ENCODE assay signal across 8 cellular contexts in the genomic region with DNA sequence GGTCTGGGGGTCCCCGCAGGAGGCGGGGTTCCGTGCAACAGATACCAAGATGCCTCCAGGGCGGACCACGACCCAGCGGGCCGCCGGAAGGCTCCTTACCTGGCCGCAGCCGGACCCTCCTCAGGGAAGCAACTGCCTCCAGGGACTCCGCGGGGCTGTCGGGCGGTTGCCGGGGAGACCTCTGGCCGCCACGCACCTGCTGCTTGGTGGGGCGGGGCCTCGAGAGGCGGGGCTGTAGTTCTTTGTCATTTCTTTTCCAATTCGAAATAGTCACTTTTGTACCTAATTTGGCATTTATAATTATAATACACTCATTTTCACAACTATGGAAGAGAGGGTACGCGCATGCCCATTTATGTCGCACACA. TPM values are rescaled to one million over a fixed set of nuclear protein-coding genes. Genes with fewer than 3 reads are reported as not detected.
DNase-seq lines count a peak whose midpoint lies in the region; ATAC-seq and TF ChIP-seq lines count a peak whose summit lies in the region.

No MANE protein-coding gene starts in this region.

- no peaks in the 10 kb centered on the region for H3K27me3 Mint-ChIP-seq in CD4-positive, alpha-beta T cell
- H3K27me3 Mint-ChIP-seq in activated naive CD8-positive, alpha-beta T cell treated with anti-CD3 and anti-CD28 coated beads for 36 hours = no peaks in the 10 kb centered on the region

- peaks cover 12% of the 10 kb centered on the region for H3K36me3 Mint-ChIP-seq in CD4-positive, alpha-beta T cell (ENCODE audit: low read depth)
- peaks cover 11% of the 10 kb centered on the region for H3K36me3 Mint-ChIP-seq in activated naive CD8-positive, alpha-beta T cell treated with anti-CD3 and anti-CD28 coated beads for 36 hours

- H3K36me3 ChIP-seq in HUES48 (ENCODE audit: control insufficient read depth, insufficient read depth, low read length) (no peaks in the 10 kb centered on the region), right atrium auricular region (no peaks in the 10 kb centered on the region), rectal smooth muscle tissue (ENCODE audit: control insufficient read depth, insufficient read depth, low read length) (no peaks in the 10 kb centered on the region)

- peak overlapping the region; percentile 71 for H3K9ac ChIP-seq in HUES48 (ENCODE audit: low read depth, low read length)
- H3K9ac ChIP-seq in rectal smooth muscle tissue (ENCODE audit: low read length) = peak overlapping the region; percentile 59

- H3K4me3 ChIP-seq in HUES48 (ENCODE audit: low read depth, low read length) (peak overlapping the region; percentile 85), right atrium auricular region (peak overlapping the region; percentile 66 to 72), rectal smooth muscle tissue (ENCODE audit: low read length) (peak overlapping the region; percentile 86)

- peak overlapping the region; percentile 59 for H3K27ac ChIP-seq in CD4-positive, alpha-beta T cell (ENCODE audit: low read depth, low read length)
- H3K27ac ChIP-seq in HUES48 (ENCODE audit: low read depth, low read length) (peak overlapping the region; percentile 96), right atrium auricular region (peak overlapping the region; percentile 83 to 94), rectal smooth muscle tissue (ENCODE audit: low read depth, low read length) (peak overlapping the region; percentile 79)

- ATAC-seq in CD4-positive, alpha-beta T cell (ENCODE audit: poor library complexity) = peak; percentile 33
- ATAC-seq in GM19467 (IDR thresholded peaks at IDR 0.05; ENCODE audit: unreplicated experiment) = peak; percentile 41

- H3K9me3 ChIP-seq in CD4-positive, alpha-beta T cell (ENCODE audit: control insufficient read depth, low read length) = no peaks in the 10 kb centered on the region
- no peaks in the 10 kb centered on the region for H3K9me3 ChIP-seq in HUES48 (ENCODE audit: control insufficient read depth, insufficient read depth, low read length)
- H3K9me3 ChIP-seq in right atrium auricular region = no peaks in the 10 kb centered on the region

- POLR2A ChIA-PET in CD4-positive, alpha-beta T cell (lab: Charles Lee) = interaction anchor here (0.5 to 2.0 kb wide), 11 partner anchors 79 to 1940 kb away, joined by 3 to 23 read pairs (median 3); partner anchors contain the start of genes CD164, CDC40, PPIL6 and SMPD2

- H3K9me3 Mint-ChIP-seq in CD4-positive, alpha-beta T cell = no peaks in the 10 kb centered on the region
- H3K9me3 Mint-ChIP-seq in activated naive CD8-positive, alpha-beta T cell treated with anti-CD3 and anti-CD28 coated beads for 36 hours = no peaks in the 10 kb centered on the region

- peak overlapping the region; percentile 95 for H3K27ac Mint-ChIP-seq in CD4-positive, alpha-beta T cell
- peak overlapping the region; percentile 94 for H3K27ac Mint-ChIP-seq in activated naive CD8-positive, alpha-beta T cell treated with anti-CD3 and anti-CD28 coated beads for 36 hours

- H3K27me3 ChIP-seq in CD4-positive, alpha-beta T cell (ENCODE audit: control insufficient read depth, insufficient read depth, low read length) = no peaks in the 10 kb centered on the region
- H3K27me3 ChIP-seq in HUES48 (ENCODE audit: control insufficient read depth, insufficient read depth, low read length) (no peaks in the 10 kb centered on the region), right atrium auricular region (no peaks in the 10 kb centered on the region), rectal smooth muscle tissue (ENCODE audit: control insufficient read depth, insufficient read depth, low read length) (no peaks in the 10 kb centered on the region)

- CTCF ChIA-PET in CD4-positive, alpha-beta T cell (lab: Charles Lee) = interaction anchor here (1.1 to 4.9 kb wide), 4 partner anchors 11 to 308 kb away, joined by 3 to 38 read pairs (median 8); partner anchors contain the start of gene CD164

- H3K4me3 Mint-ChIP-seq in CD4-positive, alpha-beta T cell = peak overlapping the region; percentile 96
- peak overlapping the region; percentile 89 for H3K4me3 Mint-ChIP-seq in activated naive CD8-positive, alpha-beta T cell treated with anti-CD3 and anti-CD28 coated beads for 36 hours

- peak; percentile 24 to 66 (median 52) for DNase-seq in CD4-positive, alpha-beta T cell
- DNase-seq in SK-N-DZ (ENCODE audit: low spot score) (peak; percentile 53), right atrium auricular region (ENCODE audit: low spot score) (no peak), foreskin melanocyte (no peak)
- DNase-seq in activated naive CD8-positive, alpha-beta T cell treated with anti-CD3 and anti-CD28 coated beads for 36 hours = peak; percentile 73

- no peaks in the 10 kb centered on the region for H3K4me1 ChIP-seq in HUES48 (ENCODE audit: control insufficient read depth, insufficient read depth, low read length)
- H3K4me1 ChIP-seq in right atrium auricular region = peaks cover 0 to 20% of the 10 kb centered on the region in 2 donors
- peaks cover 8% of the 10 kb centered on the region for H3K4me1 ChIP-seq in rectal smooth muscle tissue (ENCODE audit: control insufficient read depth, insufficient read depth, low read length)

- intact Hi-C loops in CD4-positive, alpha-beta T cell (cut with DNase I, micrococcal nuclease) = loop anchor here (2.0 to 10.0 kb wide), 12 partner anchors 93 to 1396 kb away; partner anchors contain the start of genes CD164 (in 2 of the 2), AFG1L (in 1 of the 2), CDC40 (in 1 of the 2) and CEP57L1 (in 1 of the 2)

- peaks cover 34% of the 10 kb centered on the region for H3K4me1 Mint-ChIP-seq in CD4-positive, alpha-beta T cell (ENCODE audit: low read depth)
- H3K4me1 Mint-ChIP-seq in activated naive CD8-positive, alpha-beta T cell treated with anti-CD3 and anti-CD28 coated beads for 36 hours = peaks cover 30% of the 10 kb centered on the region

- TF ChIP-seq CTCF in CD4-positive, alpha-beta T cell (IDR thresholded peaks at IDR 0.05) = no peak
- TF ChIP-seq CTCF in right atrium auricular region (IDR thresholded peaks at IDR 0.05) = no peak

RNA-seq across cellular contexts. Expression of gene AK9, which starts 0.6 kb away (rescaled TPM):
- 1 to 10 TPM; 5.3 to 6.6 TPM for total RNA-seq in CD4-positive, alpha-beta T cell
- 12.7 and 17.8 TPM in 2 replicates for polyA plus RNA-seq in SK-N-DZ (2014; cell fraction: cytosol; rRNA removed)
- polyA plus RNA-seq in SK-N-DZ (2014; cell fraction: nucleus; rRNA removed) = 10.0 and 13.6 TPM in 2 replicates
- total RNA-seq in activated naive CD8-positive, alpha-beta T cell treated with anti-CD3 and anti-CD28 coated beads for 36 hours = 1 to 10 TPM; 3.1 to 3.9 TPM
- 10 to 100 TPM; 10.4 to 12.3 TPM for total RNA-seq in right atrium auricular region

RNA-seq across cellular contexts. Expression of gene FIG4, which starts 0.7 kb away (rescaled TPM):
- 1 to 10 TPM; 3.3 to 4.0 TPM for total RNA-seq in CD4-positive, alpha-beta T cell
- polyA plus RNA-seq in SK-N-DZ (2014; cell fraction: cytosol; rRNA removed) = 10.9 and 15.8 TPM in 2 replicates
- 11.3 and 26.0 TPM in 2 replicates for polyA plus RNA-seq in SK-N-DZ (2014; cell fraction: nucleus; rRNA removed)
- total RNA-seq in activated naive CD8-positive, alpha-beta T cell treated with anti-CD3 and anti-CD28 coated beads for 36 hours = 10 to 100 TPM; 13.8 to 14.5 TPM
- total RNA-seq in right atrium auricular region = 1 to 10 TPM; 6.2 to 9.6 TPM

Comparison
In these comparisons a context has a peak if more than half of its experiments do, and no peak if none do; other contexts are left out.
1. DNase-seq: peak in CD4-positive, alpha-beta T cell (10 of 10), SK-N-DZ (single experiment) and activated naive CD8-positive, alpha-beta T cell treated with anti-CD3 and anti-CD28 coated beads for 36 hours (single experiment); none in right atrium auricular region (single experiment) and foreskin melanocyte (single experiment).
2. Peak in every context shown above with its lines, with median percentiles within 50 percentile points of each other: H3K27ac ChIP-seq and H3K4me3 ChIP-seq.